In the genomic region with DNA sequence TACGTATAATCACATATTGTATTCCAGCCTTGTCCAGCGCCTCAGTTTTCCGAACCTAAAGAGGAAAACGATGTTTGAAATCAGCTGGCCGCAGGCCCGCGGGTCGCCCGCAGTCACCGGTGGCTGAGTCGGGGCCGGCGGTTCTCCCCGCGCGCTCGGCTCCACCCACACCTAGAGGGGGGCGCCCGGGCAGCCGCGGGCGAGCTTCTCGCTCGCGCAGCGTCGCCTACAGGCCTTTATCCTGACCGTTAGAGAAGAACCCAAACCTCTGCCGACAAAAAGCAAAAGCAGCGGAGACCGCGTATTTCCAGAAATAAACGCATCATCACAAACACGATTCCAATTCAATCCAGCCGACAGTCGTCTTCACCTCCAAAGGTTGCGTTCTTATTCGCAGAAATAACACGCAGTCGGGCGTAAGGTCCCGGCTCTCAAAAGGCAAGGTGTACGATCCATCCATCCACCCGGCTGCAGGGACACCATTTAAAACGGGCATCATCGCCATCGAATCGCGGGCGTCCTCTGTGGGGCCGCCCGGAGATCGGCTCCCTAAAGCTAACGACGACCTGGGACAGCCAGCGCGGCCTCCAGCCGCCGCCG, we compare ENCODE assay signal across 1 cellular context.
TF ChIP-seq lines count a peak whose summit lies in the region.

No MANE protein-coding gene starts in this region.

TF ChIP-seq in HepG2, 621 proteins besides CTCF, POLR2A, EP300 and RAD21 (continued from another document and continues in another):
- TF ChIP-seq, protein P1, sequence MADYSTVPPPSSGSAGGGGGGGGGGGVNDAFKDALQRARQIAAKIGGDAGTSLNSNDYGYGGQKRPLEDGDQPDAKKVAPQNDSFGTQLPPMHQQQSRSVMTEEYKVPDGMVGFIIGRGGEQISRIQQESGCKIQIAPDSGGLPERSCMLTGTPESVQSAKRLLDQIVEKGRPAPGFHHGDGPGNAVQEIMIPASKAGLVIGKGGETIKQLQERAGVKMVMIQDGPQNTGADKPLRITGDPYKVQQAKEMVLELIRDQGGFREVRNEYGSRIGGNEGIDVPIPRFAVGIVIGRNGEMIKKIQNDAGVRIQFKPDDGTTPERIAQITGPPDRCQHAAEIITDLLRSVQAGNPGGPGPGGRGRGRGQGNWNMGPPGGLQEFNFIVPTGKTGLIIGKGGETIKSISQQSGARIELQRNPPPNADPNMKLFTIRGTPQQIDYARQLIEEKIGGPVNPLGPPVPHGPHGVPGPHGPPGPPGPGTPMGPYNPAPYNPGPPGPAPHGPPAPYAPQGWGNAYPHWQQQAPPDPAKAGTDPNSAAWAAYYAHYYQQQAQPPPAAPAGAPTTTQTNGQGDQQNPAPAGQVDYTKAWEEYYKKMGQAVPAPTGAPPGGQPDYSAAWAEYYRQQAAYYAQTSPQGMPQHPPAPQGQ (CRISPR knock-in tag; IDR thresholded peaks at IDR 0.05; ENCODE audit: borderline replicate concordance), result no peak
- TF ChIP-seq ARNTL (CRISPR knock-in tag; IDR thresholded peaks at IDR 0.05) (no peak), FOXC1 (CRISPR knock-in tag; IDR thresholded peaks at IDR 0.05; ENCODE audit: borderline replicate concordance) (peak; percentile 39; the same call in 1 of the 2 replicates), NR0B2 (CRISPR knock-in tag; IDR thresholded peaks at IDR 0.05) (no peak), EED (CRISPR knock-in tag; IDR thresholded peaks at IDR 0.05) (peak; percentile 69; the same call in 1 of the 2 replicates), NFKB2 (CRISPR knock-in tag; IDR thresholded peaks at IDR 0.05; ENCODE audit: borderline replicate concordance) (0 out of 2 replicates have a peak, but pooled peaks have one; percentile 36), ZFP90 (CRISPR knock-in tag; IDR thresholded peaks at IDR 0.05; ENCODE audit: borderline replicate concordance) (peak; percentile 51; the same call in 1 of the 2 replicates), YY1 (IDR thresholded peaks at IDR 0.05; ENCODE audit: insufficient read depth, insufficient replicate concordance, low read depth, low read length) (peak; percentile 29), ZNF547 (CRISPR knock-in tag; IDR thresholded peaks at IDR 0.05) (no peak; the same call in 1 of the 2 replicates), MYC (CRISPR knock-in tag; IDR thresholded peaks at IDR 0.05; ENCODE audit: borderline replicate concordance) (peak; percentile 25; the same call in 1 of the 2 replicates), ZNF292 (CRISPR knock-in tag; IDR thresholded peaks at IDR 0.05; ENCODE audit: borderline replicate concordance, low read depth) (no peak), CENPX (CRISPR knock-in tag; IDR thresholded peaks at IDR 0.05) (no peak), SOX6 (IDR thresholded peaks at IDR 0.05) (no peak), SOX6 (CRISPR knock-in tag; IDR thresholded peaks at IDR 0.05) (0 out of 2 replicates have a peak, but pooled peaks have one; percentile 45), ZNF850 (CRISPR knock-in tag; conservative IDR thresholded peaks at IDR 0.05) (peak; percentile 60; the same call in 1 of the 2 replicates), ZNF136 (CRISPR knock-in tag; IDR thresholded peaks at IDR 0.05; ENCODE audit: low read depth) (no peak), SIN3A (IDR thresholded peaks at IDR 0.05; ENCODE audit: borderline replicate concordance, low read depth, low read length) (peak; percentile 61; the same call in 1 of the 2 replicates), ZNF556 (CRISPR knock-in tag; IDR thresholded peaks at IDR 0.05; ENCODE audit: borderline replicate concordance) (peak; percentile 50; the same call in 1 of the 2 replicates), ZBTB38 (CRISPR knock-in tag; IDR thresholded peaks at IDR 0.05) (no peak; the same call in 1 of the 2 replicates), KMT2A (CRISPR knock-in tag; IDR thresholded peaks at IDR 0.05) (peak; percentile 81), HDAC6 (IDR thresholded peaks at IDR 0.05; ENCODE audit: low read depth, low read length) (no peak), RXRA (CRISPR knock-in tag; IDR thresholded peaks at IDR 0.05) (peak; percentile 22; the same call in 1 of the 2 replicates), PHF21A (CRISPR knock-in tag; IDR thresholded peaks at IDR 0.05) (peak; percentile 44; the same call in 1 of the 2 replicates), BCL6 (CRISPR knock-in tag; IDR thresholded peaks at IDR 0.05) (0 out of 2 replicates have a peak, but pooled peaks have one; percentile 6), THAP11 (CRISPR knock-in tag; IDR thresholded peaks at IDR 0.05) (no peak), MAZ (IDR thresholded peaks at IDR 0.05; ENCODE audit: borderline replicate concordance, low read depth, low read length) (no peak; the same call in 1 of the 2 replicates), MAZ (CRISPR knock-in tag; IDR thresholded peaks at IDR 0.05; ENCODE audit: low read depth) (no peak), NR2F1 (CRISPR knock-in tag; IDR thresholded peaks at IDR 0.05) (no peak), PHF20 (CRISPR knock-in tag; IDR thresholded peaks at IDR 0.05) (no peak), ISL2 (CRISPR knock-in tag; IDR thresholded peaks at IDR 0.05) (peak; percentile 38; the same call in 1 of the 2 replicates), THAP8 (CRISPR knock-in tag; IDR thresholded peaks at IDR 0.05; ENCODE audit: borderline replicate concordance) (0 out of 2 replicates have a peak, but pooled peaks have one; percentile 67), DNMT1 (CRISPR knock-in tag; IDR thresholded peaks at IDR 0.05) (no peak), RBFOX2 (IDR thresholded peaks at IDR 0.05; ENCODE audit: low read depth, low read length) (no peak), NFAT5 (CRISPR knock-in tag; IDR thresholded peaks at IDR 0.05) (no peak), KLF12 (CRISPR knock-in tag; IDR thresholded peaks at IDR 0.05; ENCODE audit: borderline replicate concordance) (peak; percentile 44; the same call in 1 of the 2 replicates), ARNT (IDR thresholded peaks at IDR 0.05) (no peak), YEATS4 (CRISPR knock-in tag; IDR thresholded peaks at IDR 0.05; ENCODE audit: borderline replicate concordance) (peak; percentile 47; the same call in 1 of the 2 replicates), ZNF564 (CRISPR knock-in tag; IDR thresholded peaks at IDR 0.05) (no peak), MIER3 (CRISPR knock-in tag; IDR thresholded peaks at IDR 0.05; ENCODE audit: borderline replicate concordance) (0 out of 2 replicates have a peak, but pooled peaks have one; percentile 11)
- TF ChIP-seq, protein P2, sequence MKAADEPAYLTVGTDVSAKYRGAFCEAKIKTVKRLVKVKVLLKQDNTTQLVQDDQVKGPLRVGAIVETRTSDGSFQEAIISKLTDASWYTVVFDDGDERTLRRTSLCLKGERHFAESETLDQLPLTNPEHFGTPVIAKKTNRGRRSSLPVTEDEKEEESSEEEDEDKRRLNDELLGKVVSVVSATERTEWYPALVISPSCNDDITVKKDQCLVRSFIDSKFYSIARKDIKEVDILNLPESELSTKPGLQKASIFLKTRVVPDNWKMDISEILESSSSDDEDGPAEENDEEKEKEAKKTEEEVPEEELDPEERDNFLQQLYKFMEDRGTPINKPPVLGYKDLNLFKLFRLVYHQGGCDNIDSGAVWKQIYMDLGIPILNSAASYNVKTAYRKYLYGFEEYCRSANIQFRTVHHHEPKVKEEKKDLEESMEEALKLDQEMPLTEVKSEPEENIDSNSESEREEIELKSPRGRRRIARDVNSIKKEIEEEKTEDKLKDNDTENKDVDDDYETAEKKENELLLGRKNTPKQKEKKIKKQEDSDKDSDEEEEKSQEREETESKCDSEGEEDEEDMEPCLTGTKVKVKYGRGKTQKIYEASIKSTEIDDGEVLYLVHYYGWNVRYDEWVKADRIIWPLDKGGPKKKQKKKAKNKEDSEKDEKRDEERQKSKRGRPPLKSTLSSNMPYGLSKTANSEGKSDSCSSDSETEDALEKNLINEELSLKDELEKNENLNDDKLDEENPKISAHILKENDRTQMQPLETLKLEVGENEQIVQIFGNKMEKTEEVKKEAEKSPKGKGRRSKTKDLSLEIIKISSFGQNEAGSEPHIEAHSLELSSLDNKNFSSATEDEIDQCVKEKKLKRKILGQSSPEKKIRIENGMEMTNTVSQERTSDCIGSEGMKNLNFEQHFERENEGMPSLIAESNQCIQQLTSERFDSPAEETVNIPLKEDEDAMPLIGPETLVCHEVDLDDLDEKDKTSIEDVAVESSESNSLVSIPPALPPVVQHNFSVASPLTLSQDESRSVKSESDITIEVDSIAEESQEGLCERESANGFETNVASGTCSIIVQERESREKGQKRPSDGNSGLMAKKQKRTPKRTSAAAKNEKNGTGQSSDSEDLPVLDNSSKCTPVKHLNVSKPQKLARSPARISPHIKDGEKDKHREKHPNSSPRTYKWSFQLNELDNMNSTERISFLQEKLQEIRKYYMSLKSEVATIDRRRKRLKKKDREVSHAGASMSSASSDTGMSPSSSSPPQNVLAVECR (CRISPR knock-in tag; IDR thresholded peaks at IDR 0.05; ENCODE audit: borderline replicate concordance), result peak; percentile 49; the same call in 1 of the 2 replicates
- TF ChIP-seq, protein P3, sequence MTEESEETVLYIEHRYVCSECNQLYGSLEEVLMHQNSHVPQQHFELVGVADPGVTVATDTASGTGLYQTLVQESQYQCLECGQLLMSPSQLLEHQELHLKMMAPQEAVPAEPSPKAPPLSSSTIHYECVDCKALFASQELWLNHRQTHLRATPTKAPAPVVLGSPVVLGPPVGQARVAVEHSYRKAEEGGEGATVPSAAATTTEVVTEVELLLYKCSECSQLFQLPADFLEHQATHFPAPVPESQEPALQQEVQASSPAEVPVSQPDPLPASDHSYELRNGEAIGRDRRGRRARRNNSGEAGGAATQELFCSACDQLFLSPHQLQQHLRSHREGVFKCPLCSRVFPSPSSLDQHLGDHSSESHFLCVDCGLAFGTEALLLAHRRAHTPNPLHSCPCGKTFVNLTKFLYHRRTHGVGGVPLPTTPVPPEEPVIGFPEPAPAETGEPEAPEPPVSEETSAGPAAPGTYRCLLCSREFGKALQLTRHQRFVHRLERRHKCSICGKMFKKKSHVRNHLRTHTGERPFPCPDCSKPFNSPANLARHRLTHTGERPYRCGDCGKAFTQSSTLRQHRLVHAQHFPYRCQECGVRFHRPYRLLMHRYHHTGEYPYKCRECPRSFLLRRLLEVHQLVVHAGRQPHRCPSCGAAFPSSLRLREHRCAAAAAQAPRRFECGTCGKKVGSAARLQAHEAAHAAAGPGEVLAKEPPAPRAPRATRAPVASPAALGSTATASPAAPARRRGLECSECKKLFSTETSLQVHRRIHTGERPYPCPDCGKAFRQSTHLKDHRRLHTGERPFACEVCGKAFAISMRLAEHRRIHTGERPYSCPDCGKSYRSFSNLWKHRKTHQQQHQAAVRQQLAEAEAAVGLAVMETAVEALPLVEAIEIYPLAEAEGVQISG (CRISPR knock-in tag; IDR thresholded peaks at IDR 0.05), result no peak; the same call in 1 of the 2 replicates
- TF ChIP-seq, protein P4, sequence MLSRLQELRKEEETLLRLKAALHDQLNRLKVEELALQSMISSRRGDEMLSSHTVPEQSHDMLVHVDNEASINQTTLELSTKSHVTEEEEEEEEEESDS (CRISPR knock-in tag; IDR thresholded peaks at IDR 0.05; ENCODE audit: borderline replicate concordance), result no peak
